In genomic region chr5:1792842-1793266, GRCh38 we compare ENCODE assay signal across 8 cellular contexts. TPM values are rescaled to one million over a fixed set of nuclear protein-coding genes. Genes with fewer than 3 reads are reported as not detected.
DNase-seq lines count a peak whose midpoint lies in the region; ATAC-seq and TF ChIP-seq lines count a peak whose summit lies in the region.

No MANE protein-coding gene starts in this region.

- peaks cover 20% of the 10 kb centered on the region for H3K36me3 Mint-ChIP-seq in activated CD8-positive, alpha-beta memory T cell treated with anti-CD3 and anti-CD28 coated beads, Interleukin-2, amount 10 ng/mL, durations not matched to agents 7 days and 5 days

- no peak for TF ChIP-seq POLR2A in upper lobe of left lung (IDR thresholded peaks at IDR 0.05)

- no peaks in the 10 kb centered on the region for H3K9me3 Mint-ChIP-seq in activated CD8-positive, alpha-beta memory T cell treated with anti-CD3 and anti-CD28 coated beads, Interleukin-2, amount 10 ng/mL, durations not matched to agents 7 days and 5 days (ENCODE audit: low read depth)

- no peak overlapping the region for H3K4me3 ChIP-seq in upper lobe of left lung

- H3K27me3 Mint-ChIP-seq in activated CD8-positive, alpha-beta memory T cell treated with anti-CD3 and anti-CD28 coated beads, Interleukin-2, amount 10 ng/mL, durations not matched to agents 7 days and 5 days, result no peaks in the 10 kb centered on the region

- CTCF ChIA-PET in activated CD8-positive, alpha-beta memory T cell treated with anti-CD3 and anti-CD28 coated beads, Interleukin-2, amount 10 ng/mL, durations not matched to agents 7 days and 5 days (lab: Charles Lee), result interaction anchor here (1.0 to 1.4 kb wide), 2 partner anchors 8 to 20 kb away, joined by 5 to 6 read pairs; partner anchors contain the start of gene NDUFS6

- H3K4me3 Mint-ChIP-seq in activated CD8-positive, alpha-beta memory T cell treated with anti-CD3 and anti-CD28 coated beads, Interleukin-2, amount 10 ng/mL, durations not matched to agents 7 days and 5 days, result peak overlapping the region; percentile 81

- H3K9me3 ChIP-seq in upper lobe of left lung, result no peaks in the 10 kb centered on the region

- peak; percentile 98 for ATAC-seq in GM18499 (IDR thresholded peaks at IDR 0.05; ENCODE audit: insufficient read depth, unreplicated experiment)
- peak; percentile 95 for ATAC-seq in HG02623 (IDR thresholded peaks at IDR 0.05; ENCODE audit: unreplicated experiment)
- ATAC-seq in activated CD8-positive, alpha-beta memory T cell treated with anti-CD3 and anti-CD28 coated beads, Interleukin-2, amount 10 ng/mL, durations not matched to agents 7 days and 5 days, result peak; percentile 90
- ATAC-seq in upper lobe of left lung (ENCODE audit: low FRiP score in 2 of 2), result no peak

- peaks cover 0 to 9% (median 5%) of the 10 kb centered on the region in 4 donors for H3K4me1 ChIP-seq in upper lobe of left lung

- peak overlapping the region in 1 of 4 donors; percentile 18 for H3K27ac ChIP-seq in upper lobe of left lung

- no peak for TF ChIP-seq EP300 in upper lobe of left lung (IDR thresholded peaks at IDR 0.05)

- WGBS in upper lobe of left lung, 2 donors, result 77 to 84% methylated on average over 6 to 8 of the region's 8 CpGs

- peak overlapping the region; percentile 98 for H3K27ac Mint-ChIP-seq in activated CD8-positive, alpha-beta memory T cell treated with anti-CD3 and anti-CD28 coated beads, Interleukin-2, amount 10 ng/mL, durations not matched to agents 7 days and 5 days

- H3K27me3 ChIP-seq in upper lobe of left lung, result no peaks in the 10 kb centered on the region

- TF ChIP-seq CTCF in upper lobe of left lung (IDR thresholded peaks at IDR 0.05), result no peak

- DNase-seq in NCI-H226 (peak; percentile 71), foreskin melanocyte (peak; percentile 56), upper lobe of left lung (no peak), cerebellar nuclear complex (lab: John Stamatoyannopoulos, UW) (no peak)
- DNase-seq in activated CD8-positive, alpha-beta memory T cell treated with anti-CD3 and anti-CD28 coated beads, Interleukin-2, amount 10 ng/mL, durations not matched to agents 7 days and 5 days, result peak; percentile 94
- DNase-seq in stimulated activated CD8-positive, alpha-beta memory T cell treated with anti-CD3 and anti-CD28 coated beads, Interleukin-15, amount 100 ng/mL, for 24 hours (ENCODE audit: low read depth), result peak; percentile 25

- peaks cover 4 to 17% (median 11%) of the 10 kb centered on the region in 4 donors for H3K36me3 ChIP-seq in upper lobe of left lung

- peaks cover 86% of the 10 kb centered on the region for H3K4me1 Mint-ChIP-seq in activated CD8-positive, alpha-beta memory T cell treated with anti-CD3 and anti-CD28 coated beads, Interleukin-2, amount 10 ng/mL, durations not matched to agents 7 days and 5 days

RNA-seq across cellular contexts. Expression of gene MRPL36, which starts 6.8 kb away (rescaled TPM):
- total RNA-seq in activated CD8-positive, alpha-beta memory T cell treated with anti-CD3 and anti-CD28 coated beads, Interleukin-2, amount 10 ng/mL, durations not matched to agents 7 days and 5 days, result 10 to 100 TPM; 62.0 to 84.7 TPM
- total RNA-seq in upper lobe of left lung, result 10 to 100 TPM; 10.5 to 30.4 (median 21.5) TPM

RNA-seq across cellular contexts. Expression of gene NDUFS6, which starts 8.4 kb away (rescaled TPM):
- total RNA-seq in activated CD8-positive, alpha-beta memory T cell treated with anti-CD3 and anti-CD28 coated beads, Interleukin-2, amount 10 ng/mL, durations not matched to agents 7 days and 5 days, result 10 to 100 TPM; 35.2 to 37.5 TPM
- 10 to 100 TPM; 22.9 to 64.6 (median 39.3) TPM for total RNA-seq in upper lobe of left lung

Comparison
In these comparisons a context has a peak if more than half of its experiments do, and no peak if none do; other contexts are left out.
1. ATAC-seq: peak in GM18499 (single experiment), HG02623 (single experiment) and activated CD8-positive, alpha-beta memory T cell treated with anti-CD3 and anti-CD28 coated beads, Interleukin-2, amount 10 ng/mL, durations not matched to agents 7 days and 5 days (single experiment); none in upper lobe of left lung (0 of 2).
2. DNase-seq: peak in NCI-H226 (single experiment), activated CD8-positive, alpha-beta memory T cell treated with anti-CD3 and anti-CD28 coated beads, Interleukin-2, amount 10 ng/mL, durations not matched to agents 7 days and 5 days (single experiment), foreskin melanocyte (single experiment) and stimulated activated CD8-positive, alpha-beta memory T cell treated with anti-CD3 and anti-CD28 coated beads, Interleukin-15, amount 100 ng/mL, for 24 hours (single experiment); none in upper lobe of left lung (0 of 2) and cerebellar nuclear complex (0 of 2).